In the genomic region with DNA sequence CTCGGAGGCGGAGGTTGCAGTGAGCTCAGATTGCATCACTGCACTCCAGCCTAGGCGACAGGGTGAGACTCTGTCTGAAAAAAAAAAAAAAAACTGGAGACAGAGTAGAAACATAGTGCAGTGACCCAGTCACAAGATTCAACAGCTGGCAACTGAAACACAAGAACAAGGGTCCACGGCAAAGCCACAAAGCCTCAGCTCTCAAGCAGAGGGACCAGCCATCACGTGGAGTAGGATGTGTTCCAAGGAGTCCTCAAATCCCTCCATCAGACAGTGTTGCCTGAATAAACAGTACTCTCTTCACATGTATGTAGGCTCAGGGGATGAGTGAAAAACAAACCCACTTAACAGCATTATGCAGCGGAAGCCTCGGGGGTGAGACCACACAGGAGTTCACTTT, we compare ENCODE assay signal across 16 cellular contexts.
DNase-seq lines count a peak whose midpoint lies in the region; ATAC-seq lines count a peak whose summit lies in the region.
"Had no signal": no experiment of that assay in that cellular context is flagged by ENCODE, and none has a peak within 500 bp of the region (broad histone marks: within the 10 kb centered on the region; RNA-seq: fewer than 3 reads in every experiment).

No MANE protein-coding gene starts in this region.

- H3K4me1 ChIP-seq in SJCRH30 = peaks cover 16% of the 10 kb centered on the region
- H3K4me1 ChIP-seq: gastroesophageal sphincter, pancreas had no signal

- H3K27ac ChIP-seq in SJCRH30 = no peak overlapping the region
- H3K27ac ChIP-seq: gastroesophageal sphincter, pancreas had no signal

- ATAC-seq in activated CD4-positive, CD25-positive, alpha-beta regulatory T cell treated with anti-CD3 and anti-CD28 coated beads, Interleukin-2, amount 50 U/mL, for 24 hours = no peak
- no peak for ATAC-seq in HG03095 (IDR thresholded peaks at IDR 0.05; ENCODE audit: unreplicated experiment)
- ATAC-seq: activated naive CD4-positive, alpha-beta T cell treated with anti-CD3 and anti-CD28 coated beads, Interleukin-2, amount 50 U/mL, for 72 hours; gastroesophageal sphincter; pancreas had no signal

- H3K4me3 ChIP-seq in SJCRH30 = no peak overlapping the region
- H3K4me3 ChIP-seq: gastroesophageal sphincter, MG63, pancreas had no signal

- no peaks in the 10 kb centered on the region for H3K36me3 ChIP-seq in SJCRH30
- H3K36me3 ChIP-seq: gastroesophageal sphincter, MG63, pancreas had no signal

- H3K27me3 ChIP-seq in SJCRH30 = no peaks in the 10 kb centered on the region
- H3K27me3 ChIP-seq: MG63, pancreas had no signal

- DNase-seq in DMS79 treated with DMSO at 0.1 percent for 48 hours (lab: John Stamatoyannopoulos, UW) = peak; percentile 73
- peak; percentile 74 for DNase-seq in NCI-H2029 (lab: John Stamatoyannopoulos, UW)
- peak; percentile 91 to 97 for DNase-seq in SJCRH30
- peak; percentile 52 for DNase-seq in pons (ENCODE audit: low spot score)
- DNase-seq in NCI-H2227 treated with DMSO at 0.1 percent for 48 hours (lab: John Stamatoyannopoulos, UW) = no peak
- no peak for DNase-seq in NCI-H2196 treated with DMSO at 0.1 percent for 48 hours (lab: John Stamatoyannopoulos, UW; ENCODE audit: unreplicated experiment)
- DNase-seq: activated CD4-positive, alpha-beta T cell treated with anti-CD3 and anti-CD28 coated beads, Interleukin-2, amount 50 U/mL, for 4 hours; dermis blood vessel endothelial cell; HFFc6; MG63; NCI-H526 treated with DMSO at 0.1 percent for 48 hours; pancreas had no signal

- no peaks in the 10 kb centered on the region for H3K9me3 ChIP-seq in SJCRH30 (replicated peaks)
- H3K9me3 ChIP-seq: gastroesophageal sphincter, MG63, pancreas had no signal

Comparison
In these comparisons a context has a peak if more than half of its experiments do, and no peak if none do; other contexts are left out.
1. DNase-seq: peak in DMS79 treated with DMSO at 0.1 percent for 48 hours (single experiment), NCI-H2029 (single experiment), SJCRH30 (2 of 2) and pons (single experiment); none in NCI-H2227 treated with DMSO at 0.1 percent for 48 hours (single experiment) and NCI-H2196 treated with DMSO at 0.1 percent for 48 hours (single experiment).